In genomic region chr16:3819741-3820724, GRCh38 we compare ENCODE assay signal across 8 cellular contexts.
DNase-seq lines count a peak whose midpoint lies in the region; ATAC-seq and TF ChIP-seq lines count a peak whose summit lies in the region.

No MANE protein-coding gene starts in this region.

- H3K4me3 Mint-ChIP-seq in activated CD4-positive, alpha-beta T cell treated with anti-CD3 and anti-CD28 coated beads, Interleukin-2, amount 10 ng/mL, durations not matched to agents 24 days and 14 days: peak overlapping the region; percentile 55
- H3K4me3 Mint-ChIP-seq in osteocyte (ENCODE audit: unreplicated experiment) (peak overlapping the region; percentile 19), GM23338 (no peak overlapping the region)

- H3K27ac ChIP-seq in PC-9 (no peak overlapping the region), GM23338 (ENCODE audit: low read depth) (no peak overlapping the region)

- H2AFZ ChIP-seq in PC-9: no peak overlapping the region
- H2AFZ ChIP-seq in GM23338: no peak overlapping the region

- POLR2A ChIA-PET in PC-9 (lab: Charles Lee; ENCODE audit: unreplicated experiment): no interaction called here

- no peaks in the 10 kb centered on the region for H3K9me3 ChIP-seq in PC-9 (ENCODE audit: insufficient read depth, low read depth)

- H3K4me1 ChIP-seq in PC-9 (replicated peaks; ENCODE audit: insufficient read depth) (peaks cover 17% of the 10 kb centered on the region), GM23338 (ENCODE audit: insufficient read depth) (peaks cover 17% of the 10 kb centered on the region)

- no TSS peak for BruUV-seq in PC-9 (replicated peaks; lab: Mats Ljungman, UMichigan)

- H4K20me1 ChIP-seq in PC-9 (ENCODE audit: insufficient read depth) (peaks cover 95% of the 10 kb centered on the region), GM23338 (replicated peaks; ENCODE audit: insufficient read depth) (peaks cover 71% of the 10 kb centered on the region)

- CTCF ChIA-PET in PC-9 (lab: Charles Lee): no interaction called here

- H3K4me1 Mint-ChIP-seq in activated CD4-positive, alpha-beta T cell treated with anti-CD3 and anti-CD28 coated beads, Interleukin-2, amount 10 ng/mL, durations not matched to agents 24 days and 14 days: peaks cover 67% of the 10 kb centered on the region
- H3K4me1 Mint-ChIP-seq in osteocyte (ENCODE audit: unreplicated experiment): peaks cover 86% of the 10 kb centered on the region
- H3K4me1 Mint-ChIP-seq in GM23338: peaks cover 51% of the 10 kb centered on the region

- peak; percentile 69 for DNase-seq in activated CD4-positive, alpha-beta T cell treated with anti-CD3 and anti-CD28 coated beads, Interleukin-2, amount 10 ng/mL, durations not matched to agents 24 days and 14 days
- DNase-seq in activated CD4-positive, alpha-beta T cell treated with anti-CD3 and anti-CD28 coated beads, Interleukin-2, amount 50 U/mL, for 4 hours: no peak
- DNase-seq in PC-9 (peak; percentile 43 to 46), epithelial cell of esophagus (ENCODE audit: low read depth) (peak; percentile 91), osteocyte (ENCODE audit: extremely low spot score, unreplicated experiment) (no peak), GM23338 (ENCODE audit: low spot score) (no peak), ureter (ENCODE audit: low spot score) (no peak)

- no peaks in the 10 kb centered on the region for H3K9me3 Mint-ChIP-seq in activated CD4-positive, alpha-beta T cell treated with anti-CD3 and anti-CD28 coated beads, Interleukin-2, amount 10 ng/mL, durations not matched to agents 24 days and 14 days
- H3K9me3 Mint-ChIP-seq in osteocyte (ENCODE audit: unreplicated experiment) (no peaks in the 10 kb centered on the region), GM23338 (no peaks in the 10 kb centered on the region)

- ATAC-seq in GM21723 (IDR thresholded peaks at IDR 0.05; ENCODE audit: unreplicated experiment) (no peak), GM23338 (no peak)

- H3K36me3 Mint-ChIP-seq in activated CD4-positive, alpha-beta T cell treated with anti-CD3 and anti-CD28 coated beads, Interleukin-2, amount 10 ng/mL, durations not matched to agents 24 days and 14 days (ENCODE audit: low read depth): peaks cover 8% of the 10 kb centered on the region
- no peaks in the 10 kb centered on the region for H3K36me3 Mint-ChIP-seq in osteocyte (ENCODE audit: unreplicated experiment)
- no peaks in the 10 kb centered on the region for H3K36me3 Mint-ChIP-seq in GM23338 (ENCODE audit: low read depth)

- TF ChIP-seq CTCF in PC-9 (conservative IDR thresholded peaks at IDR 0.05) (no peak), epithelial cell of esophagus (IDR thresholded peaks at IDR 0.05; ENCODE audit: insufficient read depth, low read depth, low read length, missing control alignments) (no peak), osteocyte (IDR thresholded peaks at IDR 0.05) (no peak), GM23338 (conservative IDR thresholded peaks at IDR 0.05; ENCODE audit: low read depth in 2 of 2) (no peak)

- no peak overlapping the region for H3K27ac Mint-ChIP-seq in activated CD4-positive, alpha-beta T cell treated with anti-CD3 and anti-CD28 coated beads, Interleukin-2, amount 10 ng/mL, durations not matched to agents 24 days and 14 days
- H3K27ac Mint-ChIP-seq in osteocyte (ENCODE audit: unreplicated experiment): peak overlapping the region; percentile 39
- H3K27ac Mint-ChIP-seq in GM23338: no peak overlapping the region

- no peaks in the 10 kb centered on the region for H3K9me2 ChIP-seq in PC-9 (ENCODE audit: insufficient read depth)
- H3K9me2 ChIP-seq in GM23338 (ENCODE audit: insufficient read depth): 0 out of 2 replicates have a peak, but pooled peaks cover 4% of the 10 kb centered on the region

- H3K4me3 ChIP-seq in PC-9: no peak overlapping the region
- no peak overlapping the region for H3K4me3 ChIP-seq in epithelial cell of esophagus (ENCODE audit: low read length)
- no peak overlapping the region for H3K4me3 ChIP-seq in GM23338

- no peaks in the 10 kb centered on the region for H3K27me3 ChIP-seq in PC-9 (ENCODE audit: insufficient read depth, low read depth)
- no peaks in the 10 kb centered on the region for H3K27me3 ChIP-seq in GM23338 (ENCODE audit: insufficient read depth)

- H3K79me2 ChIP-seq in PC-9 (ENCODE audit: low read depth) (peaks cover 98% of the 10 kb centered on the region), GM23338 (replicated peaks; ENCODE audit: insufficient read depth) (peaks cover 100% of the 10 kb centered on the region)

- H3K4me2 ChIP-seq in PC-9 (no peak overlapping the region), GM23338 (no peak overlapping the region)

- H3K27me3 Mint-ChIP-seq in activated CD4-positive, alpha-beta T cell treated with anti-CD3 and anti-CD28 coated beads, Interleukin-2, amount 10 ng/mL, durations not matched to agents 24 days and 14 days: no peaks in the 10 kb centered on the region
- H3K27me3 Mint-ChIP-seq in osteocyte (ENCODE audit: unreplicated experiment) (no peaks in the 10 kb centered on the region), GM23338 (ENCODE audit: insufficient read depth, low read depth, poor library complexity) (peaks cover 6% of the 10 kb centered on the region)

- H3K36me3 ChIP-seq in PC-9 (ENCODE audit: low read depth) (no peaks in the 10 kb centered on the region), GM23338 (ENCODE audit: insufficient read depth) (no peaks in the 10 kb centered on the region)

- intact Hi-C loops in activated CD4-positive, alpha-beta T cell treated with anti-CD3 and anti-CD28 coated beads, Interleukin-2, amount 10 ng/mL, durations not matched to agents 24 days and 14 days (cut with micrococcal nuclease): loop anchor here (5.0 kb wide), 1 partner anchor 33 kb away; no protein-coding TSS in a partner anchor
- intact Hi-C loops in PC-9 (cut with micrococcal nuclease; ENCODE audit: unreplicated experiment): loop anchor here (10.0 kb wide), 1 partner anchor 435 kb away; no protein-coding TSS in a partner anchor

- H3F3A ChIP-seq in PC-9 (ENCODE audit: insufficient read depth, low read depth) (peaks cover 9% of the 10 kb centered on the region), GM23338 (replicated peaks; ENCODE audit: low read depth) (peaks cover 2% of the 10 kb centered on the region; the same call in 1 of the 2 replicates)

TF ChIP-seq in GM23338, 12 proteins besides CTCF, POLR2A, EP300 and RAD21 (continues in another document):
- TF ChIP-seq ZNF114 (CRISPR knock-in tag; IDR thresholded peaks at IDR 0.05) (no peak), REST (IDR thresholded peaks at IDR 0.05; ENCODE audit: unreplicated experiment) (no peak), EZH2phosphoT487 (IDR thresholded peaks at IDR 0.05; ENCODE audit: unreplicated experiment) (no peak), NANOG (IDR thresholded peaks at IDR 0.05; ENCODE audit: borderline replicate concordance) (no peak), JUNB (IDR thresholded peaks at IDR 0.05; ENCODE audit: unreplicated experiment) (no peak), POLR2AphosphoS5 (IDR thresholded peaks at IDR 0.05; ENCODE audit: low read depth) (no peak), ETS1 (IDR thresholded peaks at IDR 0.05) (no peak), EZH2 (IDR thresholded peaks at IDR 0.05; ENCODE audit: low read depth, unreplicated experiment) (no peak), ZNF331 (CRISPR knock-in tag; IDR thresholded peaks at IDR 0.05; ENCODE audit: low read depth) (no peak)

Comparison
In these comparisons a context has a peak if more than half of its experiments do, and no peak if none do; other contexts are left out.
1. DNase-seq: peak in activated CD4-positive, alpha-beta T cell treated with anti-CD3 and anti-CD28 coated beads, Interleukin-2, amount 10 ng/mL, durations not matched to agents 24 days and 14 days (single experiment), PC-9 (2 of 2) and epithelial cell of esophagus (single experiment); none in activated CD4-positive, alpha-beta T cell treated with anti-CD3 and anti-CD28 coated beads, Interleukin-2, amount 50 U/mL, for 4 hours (0 of 2), osteocyte (single experiment), GM23338 (single experiment) and ureter (single experiment).